Comparison of ENCODE assay signal across 8 cellular contexts in the genomic region with DNA sequence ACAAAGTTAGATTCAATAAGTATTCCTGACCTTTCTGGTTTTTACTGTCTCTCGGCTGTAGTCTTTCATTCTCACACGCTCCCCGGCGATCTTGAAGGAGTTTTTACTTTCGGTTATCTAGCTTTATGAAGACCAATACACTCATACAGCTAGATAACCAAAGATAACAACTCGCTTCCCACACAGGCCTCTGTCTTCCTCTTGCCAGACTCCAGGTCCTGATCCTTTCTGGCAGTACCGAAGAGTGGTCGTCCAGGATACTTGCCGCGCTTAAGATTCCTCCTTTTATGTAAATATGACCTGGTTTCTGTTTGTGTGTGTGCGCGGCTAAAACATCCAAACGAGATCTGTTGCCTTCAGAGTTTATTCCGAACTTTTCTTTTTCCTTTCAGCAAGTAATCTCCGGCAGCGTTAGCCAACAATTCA.
A peak's percentile ranks its signal among the peaks of the same experiment; 100 is the strongest.
DNase-seq lines count a peak whose midpoint lies in the region; ATAC-seq and TF ChIP-seq lines count a peak whose summit lies in the region.

No MANE protein-coding gene starts in this region.

- H3K36me3 ChIP-seq in GM06990 (ENCODE audit: control insufficient read depth, insufficient read depth, low read length) (no peaks in the 10 kb centered on the region), Loucy (ENCODE audit: insufficient read depth, low read length) (no peaks in the 10 kb centered on the region), neural cell (ENCODE audit: insufficient read depth, low read length) (peaks cover 14% of the 10 kb centered on the region)

- H3K27me3 ChIP-seq in GM06990 (replicated peaks; ENCODE audit: control insufficient read depth, insufficient read depth, low read length): no peaks in the 10 kb centered on the region
- no peaks in the 10 kb centered on the region for H3K27me3 ChIP-seq in Loucy (ENCODE audit: insufficient read depth, low read length, poor library complexity, severe bottlenecking)
- no peaks in the 10 kb centered on the region for H3K27me3 ChIP-seq in neural cell (ENCODE audit: insufficient read depth, low read depth, low read length)

- H2AFZ ChIP-seq in Loucy (ENCODE audit: low read length) (peak overlapping the region; percentile 88), neural cell (ENCODE audit: low read depth, low read length) (no peak overlapping the region)

- in situ Hi-C loops in KBM-7 (cut with MboI; ENCODE audit: low pct_unique_long_range_greater_than_20kb, low sequenced_read_pairs): no loop called here

- H3K4me3 ChIP-seq in GM06990 (replicated peaks; ENCODE audit: low read depth, low read length): peak overlapping the region; percentile 89
- H3K4me3 ChIP-seq in Loucy (ENCODE audit: low read length, poor library complexity, severe bottlenecking): peak overlapping the region; percentile 75
- peak overlapping the region; percentile 82 for H3K4me3 ChIP-seq in neural cell (ENCODE audit: low read length)

- peak overlapping the region; percentile 100 for H3K27ac ChIP-seq in neural cell (ENCODE audit: low read length)

- H3K4me2 ChIP-seq in Loucy (ENCODE audit: low read depth, low read length, poor library complexity, severe bottlenecking) (peak overlapping the region; percentile 67), neural cell (ENCODE audit: low read length) (peak overlapping the region; percentile 95)

- peaks cover 27% of the 10 kb centered on the region for H3K4me1 ChIP-seq in Loucy (ENCODE audit: insufficient read depth, low read length, poor library complexity, severe bottlenecking)

- no peaks in the 10 kb centered on the region for H3K9me3 ChIP-seq in Loucy (ENCODE audit: insufficient read depth, low read depth, low read length)
- no peaks in the 10 kb centered on the region for H3K9me3 ChIP-seq in neural cell (ENCODE audit: low read length)

- TF ChIP-seq CTCF in GM06990 (IDR thresholded peaks at IDR 0.05; ENCODE audit: insufficient read depth, low read length, poor library complexity, severe bottlenecking) (no peak), Loucy (conservative IDR thresholded peaks at IDR 0.05; ENCODE audit: low read length) (no peak), neural cell (IDR thresholded peaks at IDR 0.05; ENCODE audit: poor library complexity, severe bottlenecking) (no peak)

- DNase-seq in GM06990 (ENCODE audit: extremely low read depth, insufficient read length): no peak
- peak; percentile 44 for DNase-seq in cerebellar cortex (ENCODE audit: low spot score)
- DNase-seq in KBM-7: no peak
- DNase-seq in NCI-H510A (lab: John Stamatoyannopoulos, UW): no peak
- DNase-seq in stimulated activated CD4-positive, alpha-beta T cell treated with anti-CD3 and anti-CD28 coated beads, Interleukin-15, amount 100 ng/mL, for 24 hours: no peak

- H3K9me2 ChIP-seq in Loucy (replicated peaks; ENCODE audit: low read depth, low read length) (no peaks in the 10 kb centered on the region), neural cell (ENCODE audit: insufficient read depth, low read length) (no peaks in the 10 kb centered on the region)

- TF ChIP-seq RAD21 in neural cell (conservative IDR thresholded peaks at IDR 0.05): no peak

- no peaks in the 10 kb centered on the region for H3F3A ChIP-seq in Loucy (ENCODE audit: low read depth)
- peaks cover 18% of the 10 kb centered on the region for H3F3A ChIP-seq in neural cell (ENCODE audit: insufficient read depth, low read length, poor library complexity, severe bottlenecking)

- H3K9ac ChIP-seq in Loucy (ENCODE audit: low read depth, low read length, poor library complexity, severe bottlenecking) (peak overlapping the region; percentile 74), neural cell (ENCODE audit: low read length) (peak overlapping the region; percentile 96)

- H3K79me2 ChIP-seq in Loucy (ENCODE audit: insufficient read depth, low read length) (peaks cover 11% of the 10 kb centered on the region), neural cell (replicated peaks; ENCODE audit: insufficient read depth, low read length) (peaks cover 100% of the 10 kb centered on the region)

- H4K20me1 ChIP-seq in Loucy (ENCODE audit: insufficient read depth, low read length, poor library complexity, severe bottlenecking) (no peaks in the 10 kb centered on the region), neural cell (ENCODE audit: insufficient read depth) (no peaks in the 10 kb centered on the region)

- no peak for TF ChIP-seq EP300 in neural cell (conservative IDR thresholded peaks at IDR 0.05; ENCODE audit: poor library complexity, severe bottlenecking)

- ATAC-seq in GM21723 (IDR thresholded peaks at IDR 0.05; ENCODE audit: unreplicated experiment): peak; percentile 78

TF ChIP-seq in neural cell, 6 proteins besides CTCF, POLR2A, EP300 and RAD21:
- no peak for TF ChIP-seq EZH2 (IDR thresholded peaks at IDR 0.05; ENCODE audit: borderline replicate concordance, insufficient read depth, low read length, poor library complexity, severe bottlenecking)
- peak; percentile 2 for TF ChIP-seq POLR2AphosphoS5 (IDR thresholded peaks at IDR 0.05)
- no peak for TF ChIP-seq TAF1 (IDR thresholded peaks at IDR 0.05; ENCODE audit: low read depth)
- TF ChIP-seq, protein P1, sequence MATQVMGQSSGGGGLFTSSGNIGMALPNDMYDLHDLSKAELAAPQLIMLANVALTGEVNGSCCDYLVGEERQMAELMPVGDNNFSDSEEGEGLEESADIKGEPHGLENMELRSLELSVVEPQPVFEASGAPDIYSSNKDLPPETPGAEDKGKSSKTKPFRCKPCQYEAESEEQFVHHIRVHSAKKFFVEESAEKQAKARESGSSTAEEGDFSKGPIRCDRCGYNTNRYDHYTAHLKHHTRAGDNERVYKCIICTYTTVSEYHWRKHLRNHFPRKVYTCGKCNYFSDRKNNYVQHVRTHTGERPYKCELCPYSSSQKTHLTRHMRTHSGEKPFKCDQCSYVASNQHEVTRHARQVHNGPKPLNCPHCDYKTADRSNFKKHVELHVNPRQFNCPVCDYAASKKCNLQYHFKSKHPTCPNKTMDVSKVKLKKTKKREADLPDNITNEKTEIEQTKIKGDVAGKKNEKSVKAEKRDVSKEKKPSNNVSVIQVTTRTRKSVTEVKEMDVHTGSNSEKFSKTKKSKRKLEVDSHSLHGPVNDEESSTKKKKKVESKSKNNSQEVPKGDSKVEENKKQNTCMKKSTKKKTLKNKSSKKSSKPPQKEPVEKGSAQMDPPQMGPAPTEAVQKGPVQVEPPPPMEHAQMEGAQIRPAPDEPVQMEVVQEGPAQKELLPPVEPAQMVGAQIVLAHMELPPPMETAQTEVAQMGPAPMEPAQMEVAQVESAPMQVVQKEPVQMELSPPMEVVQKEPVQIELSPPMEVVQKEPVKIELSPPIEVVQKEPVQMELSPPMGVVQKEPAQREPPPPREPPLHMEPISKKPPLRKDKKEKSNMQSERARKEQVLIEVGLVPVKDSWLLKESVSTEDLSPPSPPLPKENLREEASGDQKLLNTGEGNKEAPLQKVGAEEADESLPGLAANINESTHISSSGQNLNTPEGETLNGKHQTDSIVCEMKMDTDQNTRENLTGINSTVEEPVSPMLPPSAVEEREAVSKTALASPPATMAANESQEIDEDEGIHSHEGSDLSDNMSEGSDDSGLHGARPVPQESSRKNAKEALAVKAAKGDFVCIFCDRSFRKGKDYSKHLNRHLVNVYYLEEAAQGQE (IDR thresholded peaks at IDR 0.05; ENCODE audit: borderline replicate concordance): peak; percentile 5
